In the genomic region with DNA sequence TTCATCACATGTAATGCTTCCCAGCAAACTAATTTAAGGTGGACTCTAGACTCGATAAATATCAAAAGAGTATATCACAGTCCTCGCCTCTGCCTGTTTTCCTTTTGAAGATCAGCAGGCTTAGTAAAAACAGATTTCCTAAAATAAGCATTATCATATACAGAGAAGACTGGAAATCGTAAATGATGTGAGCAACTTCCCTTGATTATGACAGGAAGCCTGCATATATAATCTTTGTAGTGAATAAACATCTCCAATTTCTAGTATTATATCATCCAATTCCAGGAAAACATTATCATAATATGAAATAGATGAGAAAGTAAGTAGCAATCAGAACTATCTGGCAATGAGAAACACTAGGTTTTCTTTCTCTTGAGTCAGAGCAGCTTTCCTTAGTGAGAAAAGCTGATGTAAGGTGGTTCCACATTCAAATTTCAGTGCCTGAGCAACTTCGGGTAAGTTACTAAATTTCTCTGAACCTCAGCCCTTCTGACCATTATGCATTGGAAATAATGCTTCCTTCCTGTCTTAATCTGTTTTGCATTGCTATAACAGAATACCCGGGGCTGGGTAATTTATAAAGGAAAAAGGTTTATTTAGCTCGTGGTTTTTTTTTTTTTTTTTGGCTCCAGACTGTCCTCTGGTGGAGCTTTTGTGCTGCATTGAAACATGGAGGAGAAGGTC, we compare ENCODE assay signal across 1 cellular context.
TF ChIP-seq lines count a peak whose summit lies in the region.

No MANE protein-coding gene starts in this region.

TF ChIP-seq in GM23338, 12 proteins besides CTCF, POLR2A, EP300 and RAD21 (continued from another document):
- TF ChIP-seq, protein P1, sequence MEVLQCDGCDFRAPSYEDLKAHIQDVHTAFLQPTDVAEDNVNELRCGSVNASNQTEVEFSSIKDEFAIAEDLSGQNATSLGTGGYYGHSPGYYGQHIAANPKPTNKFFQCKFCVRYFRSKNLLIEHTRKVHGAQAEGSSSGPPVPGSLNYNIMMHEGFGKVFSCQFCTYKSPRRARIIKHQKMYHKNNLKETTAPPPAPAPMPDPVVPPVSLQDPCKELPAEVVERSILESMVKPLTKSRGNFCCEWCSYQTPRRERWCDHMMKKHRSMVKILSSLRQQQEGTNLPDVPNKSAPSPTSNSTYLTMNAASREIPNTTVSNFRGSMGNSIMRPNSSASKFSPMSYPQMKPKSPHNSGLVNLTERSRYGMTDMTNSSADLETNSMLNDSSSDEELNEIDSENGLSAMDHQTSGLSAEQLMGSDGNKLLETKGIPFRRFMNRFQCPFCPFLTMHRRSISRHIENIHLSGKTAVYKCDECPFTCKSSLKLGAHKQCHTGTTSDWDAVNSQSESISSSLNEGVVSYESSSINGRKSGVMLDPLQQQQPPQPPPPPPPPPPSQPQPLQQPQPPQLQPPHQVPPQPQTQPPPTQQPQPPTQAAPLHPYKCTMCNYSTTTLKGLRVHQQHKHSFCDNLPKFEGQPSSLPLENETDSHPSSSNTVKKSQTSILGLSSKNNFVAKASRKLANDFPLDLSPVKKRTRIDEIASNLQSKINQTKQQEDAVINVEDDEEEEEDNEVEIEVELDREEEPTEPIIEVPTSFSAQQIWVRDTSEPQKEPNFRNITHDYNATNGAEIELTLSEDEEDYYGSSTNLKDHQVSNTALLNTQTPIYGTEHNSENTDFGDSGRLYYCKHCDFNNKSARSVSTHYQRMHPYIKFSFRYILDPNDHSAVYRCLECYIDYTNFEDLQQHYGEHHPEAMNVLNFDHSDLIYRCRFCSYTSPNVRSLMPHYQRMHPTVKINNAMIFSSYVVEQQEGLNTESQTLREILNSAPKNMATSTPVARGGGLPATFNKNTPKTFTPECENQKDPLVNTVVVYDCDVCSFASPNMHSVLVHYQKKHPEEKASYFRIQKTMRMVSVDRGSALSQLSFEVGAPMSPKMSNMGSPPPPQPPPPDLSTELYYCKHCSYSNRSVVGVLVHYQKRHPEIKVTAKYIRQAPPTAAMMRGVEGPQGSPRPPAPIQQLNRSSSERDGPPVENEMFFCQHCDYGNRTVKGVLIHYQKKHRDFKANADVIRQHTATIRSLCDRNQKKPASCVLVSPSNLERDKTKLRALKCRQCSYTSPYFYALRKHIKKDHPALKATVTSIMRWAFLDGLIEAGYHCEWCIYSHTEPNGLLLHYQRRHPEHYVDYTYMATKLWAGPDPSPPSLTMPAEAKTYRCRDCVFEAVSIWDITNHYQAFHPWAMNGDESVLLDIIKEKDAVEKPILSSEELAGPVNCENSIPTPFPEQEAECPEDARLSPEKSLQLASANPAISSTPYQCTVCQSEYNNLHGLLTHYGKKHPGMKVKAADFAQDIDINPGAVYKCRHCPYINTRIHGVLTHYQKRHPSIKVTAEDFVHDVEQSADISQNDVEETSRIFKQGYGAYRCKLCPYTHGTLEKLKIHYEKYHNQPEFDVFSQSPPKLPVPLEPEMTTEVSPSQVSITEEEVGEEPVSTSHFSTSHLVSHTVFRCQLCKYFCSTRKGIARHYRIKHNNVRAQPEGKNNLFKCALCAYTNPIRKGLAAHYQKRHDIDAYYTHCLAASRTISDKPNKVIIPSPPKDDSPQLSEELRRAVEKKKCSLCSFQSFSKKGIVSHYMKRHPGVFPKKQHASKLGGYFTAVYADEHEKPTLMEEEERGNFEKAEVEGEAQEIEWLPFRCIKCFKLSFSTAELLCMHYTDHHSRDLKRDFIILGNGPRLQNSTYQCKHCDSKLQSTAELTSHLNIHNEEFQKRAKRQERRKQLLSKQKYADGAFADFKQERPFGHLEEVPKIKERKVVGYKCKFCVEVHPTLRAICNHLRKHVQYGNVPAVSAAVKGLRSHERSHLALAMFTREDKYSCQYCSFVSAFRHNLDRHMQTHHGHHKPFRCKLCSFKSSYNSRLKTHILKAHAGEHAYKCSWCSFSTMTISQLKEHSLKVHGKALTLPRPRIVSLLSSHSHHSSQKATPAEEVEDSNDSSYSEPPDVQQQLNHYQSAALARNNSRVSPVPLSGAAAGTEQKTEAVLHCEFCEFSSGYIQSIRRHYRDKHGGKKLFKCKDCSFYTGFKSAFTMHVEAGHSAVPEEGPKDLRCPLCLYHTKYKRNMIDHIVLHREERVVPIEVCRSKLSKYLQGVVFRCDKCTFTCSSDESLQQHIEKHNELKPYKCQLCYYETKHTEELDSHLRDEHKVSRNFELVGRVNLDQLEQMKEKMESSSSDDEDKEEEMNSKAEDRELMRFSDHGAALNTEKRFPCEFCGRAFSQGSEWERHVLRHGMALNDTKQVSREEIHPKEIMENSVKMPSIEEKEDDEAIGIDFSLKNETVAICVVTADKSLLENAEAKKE (CRISPR knock-in tag; IDR thresholded peaks at IDR 0.05): no peak
- TF ChIP-seq, protein P2, sequence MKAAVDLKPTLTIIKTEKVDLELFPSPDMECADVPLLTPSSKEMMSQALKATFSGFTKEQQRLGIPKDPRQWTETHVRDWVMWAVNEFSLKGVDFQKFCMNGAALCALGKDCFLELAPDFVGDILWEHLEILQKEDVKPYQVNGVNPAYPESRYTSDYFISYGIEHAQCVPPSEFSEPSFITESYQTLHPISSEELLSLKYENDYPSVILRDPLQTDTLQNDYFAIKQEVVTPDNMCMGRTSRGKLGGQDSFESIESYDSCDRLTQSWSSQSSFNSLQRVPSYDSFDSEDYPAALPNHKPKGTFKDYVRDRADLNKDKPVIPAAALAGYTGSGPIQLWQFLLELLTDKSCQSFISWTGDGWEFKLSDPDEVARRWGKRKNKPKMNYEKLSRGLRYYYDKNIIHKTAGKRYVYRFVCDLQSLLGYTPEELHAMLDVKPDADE (IDR thresholded peaks at IDR 0.05): no peak
